Comparison of ENCODE assay signal across 20 cellular contexts in genomic region chr7:64557601-64558322, GRCh38. TPM values are rescaled to one million over a fixed set of nuclear protein-coding genes. Genes with fewer than 3 reads are reported as not detected.
DNase-seq lines count a peak whose midpoint lies in the region; ATAC-seq and TF ChIP-seq lines count a peak whose summit lies in the region.
"Had no signal": no experiment of that assay in that cellular context is flagged by ENCODE, and none has a peak within 500 bp of the region (broad histone marks: within the 10 kb centered on the region; RNA-seq: fewer than 3 reads in every experiment).

No MANE protein-coding gene starts in this region.

- peak overlapping the region; percentile 17 for H3K9ac ChIP-seq in Loucy (ENCODE audit: low read depth, low read length, poor library complexity, severe bottlenecking)
- H3K9ac ChIP-seq in skeletal muscle tissue (ENCODE audit: low read depth in 1 of 3, low read length in 3 of 3), result peak overlapping the region in 2 of 3 donors; percentile 10 to 19
- H3K9ac ChIP-seq: BLaER1 treated with 17β-estradiol and CSF1 and Interleukin-3, amounts not matched to agents 10 nM and 100 nM had no signal

- no peak for ATAC-seq in CD8-positive, alpha-beta T cell

- H3K4me1 ChIP-seq in Loucy (ENCODE audit: insufficient read depth, low read length, poor library complexity, severe bottlenecking), result peaks cover 25% of the 10 kb centered on the region
- H3K4me1 ChIP-seq in skeletal muscle tissue (ENCODE audit: control insufficient read depth in 3 of 3, insufficient read depth in 3 of 3, low read length in 3 of 3), result peaks cover 15 to 17% (median 15%) of the 10 kb centered on the region in 3 donors
- peaks cover 5% of the 10 kb centered on the region for H3K4me1 ChIP-seq in CD8-positive, alpha-beta T cell (ENCODE audit: insufficient read depth, low read length)

- H3K9me3 Mint-ChIP-seq in CD8-positive, alpha-beta T cell, result peaks cover 13% of the 10 kb centered on the region

- intact Hi-C loops in CD8-positive, alpha-beta T cell (cut with DNase I, micrococcal nuclease), result no loop called here

- peaks cover 29% of the 10 kb centered on the region for H3K4me1 Mint-ChIP-seq in CD8-positive, alpha-beta T cell (ENCODE audit: low read depth)

- H3K79me2 ChIP-seq in Loucy (ENCODE audit: insufficient read depth, low read length), result peaks cover 75% of the 10 kb centered on the region
- H3K79me2 ChIP-seq: hepatocyte had no signal

- POLR2A ChIA-PET in CD8-positive, alpha-beta T cell (lab: Charles Lee), result no interaction called here

- H2AFZ ChIP-seq in Loucy (ENCODE audit: low read length), result no peak overlapping the region
- H2AFZ ChIP-seq: hepatocyte had no signal

- CTCF ChIA-PET in CD8-positive, alpha-beta T cell (lab: Charles Lee), result no interaction called here

- peak overlapping the region; percentile 82 for H3K4me2 ChIP-seq in Loucy (ENCODE audit: low read depth, low read length, poor library complexity, severe bottlenecking)
- H3K4me2 ChIP-seq: BLaER1 treated with 17β-estradiol and CSF1 and Interleukin-3, amounts not matched to agents 10 nM and 100 nM; hepatocyte had no signal

- H3F3A ChIP-seq in Loucy (ENCODE audit: low read depth), result no peaks in the 10 kb centered on the region

- H3K36me3 ChIP-seq in Loucy (ENCODE audit: insufficient read depth, low read length), result peaks cover 4% of the 10 kb centered on the region; the same call in 1 of the 2 replicates
- peaks cover 0 to 2% (median 0%) of the 10 kb centered on the region in 3 donors for H3K36me3 ChIP-seq in skeletal muscle tissue (ENCODE audit: control insufficient read depth in 3 of 3, insufficient read depth in 3 of 3, low read length in 3 of 3)
- peaks cover 2% of the 10 kb centered on the region for H3K36me3 ChIP-seq in CD8-positive, alpha-beta T cell (ENCODE audit: insufficient read depth, low read length)

- no peaks in the 10 kb centered on the region for H3K9me2 ChIP-seq in Loucy (replicated peaks; ENCODE audit: low read depth, low read length)

- peak; percentile 53 for DNase-seq in DMS 273 (lab: John Stamatoyannopoulos, UW; ENCODE audit: unreplicated experiment)
- no peak for DNase-seq in DMS 273 treated with DMSO at 0.1 percent for 48 hours (lab: John Stamatoyannopoulos, UW)
- no peak for DNase-seq in NCI-H82 (lab: John Stamatoyannopoulos, UW)
- DNase-seq in CD8-positive, alpha-beta T cell, result no peak
- no peak for DNase-seq in SKM-1 (lab: John Stamatoyannopoulos, UW; ENCODE audit: unreplicated experiment)
- DNase-seq: 8988T; activated CD4-positive, alpha-beta memory T cell treated with anti-CD3 and anti-CD28 coated beads for 36 hours; activated naive CD4-positive, alpha-beta T cell treated with anti-CD3 and anti-CD28 coated beads, Interleukin-2, amount 50 U/mL, for 16 hours; activated T-cell treated with anti-CD3 and anti-CD28 coated beads, Interleukin-2, amount 50 U/mL, for 1 hour; DMS79 treated with DMSO at 0.1 percent for 48 hours; effector CD8-positive, alpha-beta T cell; GM23248; IMR-90; nucleus accumbens; stimulated activated CD4-positive, alpha-beta T cell treated with anti-CD3 and anti-CD28 coated beads, Interleukin-4, amount 100 ng/mL, for 1 hour had no signal

- no peak overlapping the region for H3K4me3 Mint-ChIP-seq in CD8-positive, alpha-beta T cell
- H3K4me3 Mint-ChIP-seq: activated CD4-positive, alpha-beta memory T cell treated with anti-CD3 and anti-CD28 coated beads for 36 hours had no signal

- H3K36me3 Mint-ChIP-seq in CD8-positive, alpha-beta T cell, result peaks cover 53% of the 10 kb centered on the region

- no peak for TF ChIP-seq CTCF in Loucy (conservative IDR thresholded peaks at IDR 0.05; ENCODE audit: low read length)
- TF ChIP-seq CTCF in CD8-positive, alpha-beta T cell (IDR thresholded peaks at IDR 0.05), result no peak

- H3K27me3 ChIP-seq in Loucy (ENCODE audit: insufficient read depth, low read length, poor library complexity, severe bottlenecking) (peaks cover 5% of the 10 kb centered on the region), skeletal muscle tissue (ENCODE audit: control insufficient read depth in 3 of 3, insufficient read depth in 3 of 3, low read length in 3 of 3) (no peaks in the 10 kb centered on the region)
- no peaks in the 10 kb centered on the region for H3K27me3 ChIP-seq in CD8-positive, alpha-beta T cell (ENCODE audit: insufficient read depth, low read length)
- H3K27me3 ChIP-seq: BLaER1 treated with 17β-estradiol and CSF1 and Interleukin-3, amounts not matched to agents 10 nM and 100 nM; hepatocyte had no signal

- H4K20me1 ChIP-seq in Loucy (ENCODE audit: insufficient read depth, low read length, poor library complexity, severe bottlenecking), result peaks cover 39% of the 10 kb centered on the region
- H4K20me1 ChIP-seq: BLaER1 treated with 17β-estradiol and CSF1 and Interleukin-3, amounts not matched to agents 10 nM and 100 nM had no signal

- no peak overlapping the region for H3K4me3 ChIP-seq in Loucy (ENCODE audit: low read length, poor library complexity, severe bottlenecking)
- H3K4me3 ChIP-seq in skeletal muscle tissue (ENCODE audit: low read length in 3 of 3), result peak overlapping the region in 1 of 3 donors; percentile 9
- no peak overlapping the region for H3K4me3 ChIP-seq in CD8-positive, alpha-beta T cell (ENCODE audit: low read depth, low read length)
- H3K4me3 ChIP-seq: GM23248, hepatocyte had no signal

- no peaks in the 10 kb centered on the region for H3K27me3 Mint-ChIP-seq in CD8-positive, alpha-beta T cell (ENCODE audit: low read depth)
- H3K27me3 Mint-ChIP-seq: activated CD4-positive, alpha-beta memory T cell treated with anti-CD3 and anti-CD28 coated beads for 36 hours had no signal

- H3K27ac ChIP-seq in cingulate gyrus (ENCODE audit: low read depth, low read length) (peak overlapping the region; percentile 34), skeletal muscle tissue (ENCODE audit: low read depth, low read length) (peak overlapping the region; percentile 82)
- H3K27ac ChIP-seq in CD8-positive, alpha-beta T cell (ENCODE audit: low read depth, low read length), result no peak overlapping the region
- H3K27ac ChIP-seq: BLaER1 treated with 17β-estradiol and CSF1 and Interleukin-3, amounts not matched to agents 10 nM and 100 nM; hepatocyte had no signal

- no peak overlapping the region for H3K27ac Mint-ChIP-seq in CD8-positive, alpha-beta T cell
- H3K27ac Mint-ChIP-seq: activated CD4-positive, alpha-beta memory T cell treated with anti-CD3 and anti-CD28 coated beads for 36 hours had no signal

- H3K9me3 ChIP-seq in Loucy (ENCODE audit: insufficient read depth, low read depth, low read length) (no peaks in the 10 kb centered on the region), skeletal muscle tissue (ENCODE audit: control insufficient read depth in 3 of 3, low read length in 3 of 3) (no peaks in the 10 kb centered on the region)
- H3K9me3 ChIP-seq in CD8-positive, alpha-beta T cell (ENCODE audit: low read length), result peaks cover 5% of the 10 kb centered on the region

RNA-seq across cellular contexts. Expression of gene ZNF680, which starts 5.1 kb away (rescaled TPM):
- 17.7 TPM for total RNA-seq in skeletal muscle tissue
- total RNA-seq in CD8-positive, alpha-beta T cell, result 1 to 10 TPM; 6.8 to 8.4 TPM
- total RNA-seq: hepatocyte had no signal
